10 cellular contexts compared by ENCODE assay signal in genomic region chr5:133240425-133241091, GRCh38.
DNase-seq lines count a peak whose midpoint lies in the region; ATAC-seq, FAIRE-seq and TF ChIP-seq lines count a peak whose summit lies in the region.
"Had no signal": no experiment of that assay in that cellular context is flagged by ENCODE, and none has a peak within 500 bp of the region (broad histone marks: within the 10 kb centered on the region; RNA-seq: fewer than 3 reads in every experiment).

No MANE protein-coding gene starts in this region.

- no peaks in the 10 kb centered on the region; the same call in 2 of the 3 replicates for H3K9me3 ChIP-seq in GM12878 (replicated peaks; ENCODE audit: control insufficient read depth, insufficient read depth, low read length)

- no peaks in the 10 kb centered on the region for H3K27me3 ChIP-seq in GM12878 (replicated peaks in 1 of 2; ENCODE audit: control insufficient read depth in 2 of 2, insufficient read depth in 2 of 2, low read length in 1 of 2)

- peak overlapping the region; percentile 44; the same call in 1 of the 2 replicates for H3K4me2 ChIP-seq in GM12878 (ENCODE audit: control insufficient read depth, insufficient read depth)

- no peak for TF ChIP-seq RAD21 in GM12878 (IDR thresholded peaks at IDR 0.05; ENCODE audit: insufficient read depth, low read depth, low read length)

- FAIRE-seq in GM12878 (lab: Jason Lieb, UNC) = no peak

- H3K9ac ChIP-seq in GM12878 (ENCODE audit: control insufficient read depth, insufficient read depth, low read length) = no peak overlapping the region

- in situ Hi-C loops in GM12878 (cut with MboI) = no loop called here

- ATAC-seq in GM12878 = peak; percentile 83

- H3K27ac ChIP-seq in GM12878 (ENCODE audit: control insufficient read depth, insufficient read depth) = peak overlapping the region; percentile 58
- H3K27ac ChIP-seq: VCaP had no signal

- TF ChIP-seq EP300 in GM12878 (IDR thresholded peaks at IDR 0.05; ENCODE audit: borderline replicate concordance in 1 of 2, control insufficient read depth in 1 of 2, low read depth in 2 of 2, low read length in 2 of 2) = peak; percentile 82 to 94; a peak in 2 of 4 replicates

- H2AFZ ChIP-seq in GM12878 (ENCODE audit: control insufficient read depth, low read depth, low read length) = peak overlapping the region; percentile 55; the same call in 1 of the 2 replicates

- peak; percentile 80 for DNase-seq in GM10266 (ENCODE audit: extremely low spot score)
- peak; percentile 97 for DNase-seq in H4 (ENCODE audit: low spot score)
- DNase-seq in NCI-H226 = peak; percentile 95
- peak; percentile 76 for DNase-seq in GM12878 (ENCODE audit: low read depth, low spot score)
- DNase-seq in mucosa of gallbladder (ENCODE audit: low spot score) = peak; percentile 88
- DNase-seq in NCI-H2171 (lab: John Stamatoyannopoulos, UW) = no peak
- no peak for DNase-seq in nephron progenitor cell
- DNase-seq in mesothelial cell of epicardium (ENCODE audit: low spot score in 2 of 2, unreplicated experiment in 2 of 2) = no peak

- no peaks in the 10 kb centered on the region for H3K36me3 Mint-ChIP-seq in nephron progenitor cell (ENCODE audit: low read depth)
- peaks cover 3% of the 10 kb centered on the region for H3K36me3 Mint-ChIP-seq in mesothelial cell of epicardium

- H3K4me1 Mint-ChIP-seq in nephron progenitor cell (peaks cover 27% of the 10 kb centered on the region), mesothelial cell of epicardium (no peaks in the 10 kb centered on the region)

- H3K27ac Mint-ChIP-seq in nephron progenitor cell (no peak overlapping the region), mesothelial cell of epicardium (no peak overlapping the region)

- H3K27me3 Mint-ChIP-seq in nephron progenitor cell (ENCODE audit: low read depth, poor library complexity) (peaks cover 5% of the 10 kb centered on the region), mesothelial cell of epicardium (ENCODE audit: low read depth) (peaks cover 6% of the 10 kb centered on the region)

- intact Hi-C loops in GM12878 (cut with micrococcal nuclease; ENCODE audit: unreplicated experiment) = no loop called here

- no peaks in the 10 kb centered on the region for H3K79me2 ChIP-seq in GM12878 (ENCODE audit: control insufficient read depth, insufficient read depth, low read length)

- TSS peak; percentile 71 for BruUV-seq in GM12878 (replicated peaks; lab: Mats Ljungman, UMichigan)

- peaks cover 44% of the 10 kb centered on the region for H3K4me1 ChIP-seq in GM12878 (ENCODE audit: control insufficient read depth, insufficient read depth, low read length)

- H3K9me3 Mint-ChIP-seq in nephron progenitor cell (peaks cover 5% of the 10 kb centered on the region), mesothelial cell of epicardium (peaks cover 4% of the 10 kb centered on the region)

- H3K4me3 Mint-ChIP-seq in nephron progenitor cell = no peak overlapping the region
- H3K4me3 Mint-ChIP-seq in mesothelial cell of epicardium = no peak overlapping the region

- WGBS in GM12878 (ENCODE audit: insufficient coverage, insufficient replicate concordance, low lambda C conversion rate, missing lambda C conversion rate) = 7% methylated on average over 9 of the region's 9 CpGs

- no peak for TF ChIP-seq CTCF in GM10266 (IDR thresholded peaks at IDR 0.05; ENCODE audit: control insufficient read depth, insufficient read depth, low read depth, missing control alignments)
- no peak for TF ChIP-seq CTCF in GM12878 (IDR thresholded peaks at IDR 0.05 in 2 of 3, conservative IDR thresholded peaks at IDR 0.05 in 1 of 3; ENCODE audit: control insufficient read depth in 2 of 3, extremely low read depth in 1 of 3, insufficient read depth in 1 of 3, low read depth in 3 of 3, low read length in 3 of 3)
- TF ChIP-seq CTCF in nephron progenitor cell (IDR thresholded peaks at IDR 0.05) = no peak
- no peak for TF ChIP-seq CTCF in mesothelial cell of epicardium (IDR thresholded peaks at IDR 0.05; ENCODE audit: unreplicated experiment)

- H3K36me3 ChIP-seq in GM12878 (ENCODE audit: control insufficient read depth in 2 of 2, insufficient read depth in 2 of 2, low read length in 1 of 2) = no peaks in the 10 kb centered on the region

- CTCF ChIA-PET in GM12878 (lab: Yijun Ruan, JAX) = interaction anchor here (0.6 to 3.1 kb wide), 6 partner anchors 10 to 423 kb away, joined by 3 to 9 read pairs (median 4); no protein-coding TSS in a partner anchor

- RAD21 ChIA-PET in GM12878 (lab: Charles Lee; ENCODE audit: unreplicated experiment) = interaction anchor here (0.6 to 1.8 kb wide), 11 partner anchors 11 to 729 kb away, joined by 3 to 7 read pairs (median 4); no protein-coding TSS in a partner anchor

- H4K20me1 ChIP-seq in GM12878 (ENCODE audit: control insufficient read depth, insufficient read depth) = no peaks in the 10 kb centered on the region

- H3K4me3 ChIP-seq in GM12878 = no peak overlapping the region
- H3K4me3 ChIP-seq: skin epidermis had no signal

- SMC1A ChIA-PET in GM12878 (lab: Charles Lee; ENCODE audit: uncharacterized antibody, unreplicated experiment) = interaction anchor here (0.7 to 1.8 kb wide), 7 partner anchors 9 to 129 kb away, joined by 3 to 8 read pairs (median 3); no protein-coding TSS in a partner anchor

- POLR2A ChIA-PET in GM12878 (lab: Charles Lee) = interaction anchor here (0.6 to 1.9 kb wide), 9 partner anchors 9 to 278 kb away, joined by 3 to 10 read pairs (median 3); partner anchors contain the start of gene HSPA4

- TF ChIP-seq POLR2A in GM12878 (IDR thresholded peaks at IDR 0.05; ENCODE audit: low read depth, low read length) = peak; percentile 41; the same call in 1 of the 2 replicates

TF ChIP-seq in GM12878, 131 proteins besides CTCF, POLR2A, EP300 and RAD21 (continues in another document):
- TF ChIP-seq FOXM1 (IDR thresholded peaks at IDR 0.05; ENCODE audit: low read depth, low read length) (peak; percentile 63; the same call in 1 of the 2 replicates), ZSCAN29 (IDR thresholded peaks at IDR 0.05) (no peak), NFIC (IDR thresholded peaks at IDR 0.05; ENCODE audit: low read depth, low read length) (peak; percentile 71; the same call in 1 of the 2 replicates), ATF3 (IDR thresholded peaks at IDR 0.05; ENCODE audit: borderline replicate concordance, extremely low read depth, low read depth, low read length) (0 out of 2 replicates have a peak, but pooled peaks have one; percentile 37), HCFC1 (IDR thresholded peaks at IDR 0.05; ENCODE audit: low read length) (no peak), SMAD5 (IDR thresholded peaks at IDR 0.05; ENCODE audit: low read depth) (no peak), SKIL (IDR thresholded peaks at IDR 0.05; ENCODE audit: low read depth, poor library complexity, severe bottlenecking) (peak; percentile 25), ZNF687 (IDR thresholded peaks at IDR 0.05) (0 out of 2 replicates have a peak, but pooled peaks have one; percentile 26)

Comparison
In these comparisons a context has a peak if more than half of its experiments do, and no peak if none do; other contexts are left out.
1. DNase-seq: peak in GM10266 (single experiment), H4 (single experiment), NCI-H226 (single experiment), GM12878 (single experiment) and mucosa of gallbladder (single experiment); none in NCI-H2171 (single experiment), nephron progenitor cell (single experiment) and mesothelial cell of epicardium (0 of 2).